In the genomic region with DNA sequence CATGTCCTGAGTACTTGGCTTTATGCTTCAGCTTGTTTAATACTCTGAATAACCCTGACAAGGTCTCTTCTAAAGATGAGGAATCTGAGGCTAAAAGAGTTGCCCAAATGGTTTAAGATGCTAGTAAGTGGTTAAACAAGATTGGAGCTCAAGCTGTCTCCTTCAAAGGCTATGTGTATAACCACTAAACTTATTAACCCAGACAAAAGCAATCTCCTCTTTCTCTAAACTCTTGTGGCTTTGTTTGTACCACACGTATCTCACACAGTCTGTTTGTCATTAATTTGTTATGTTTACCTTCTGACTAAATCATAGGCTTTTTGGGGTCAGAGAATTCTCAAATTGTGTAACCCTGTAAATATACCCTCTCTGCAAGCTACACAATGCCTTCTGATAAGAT, we compare ENCODE assay signal across 18 cellular contexts.
DNase-seq lines count a peak whose midpoint lies in the region; FAIRE-seq and TF ChIP-seq lines count a peak whose summit lies in the region.
"Had no signal": no experiment of that assay in that cellular context is flagged by ENCODE, and none has a peak within 500 bp of the region (broad histone marks: within the 10 kb centered on the region; RNA-seq: fewer than 3 reads in every experiment).

No MANE protein-coding gene starts in this region.

- no peak for FAIRE-seq in astrocyte (lab: Jason Lieb, UNC)
- FAIRE-seq: H54, HepG2 had no signal

- H3K27ac ChIP-seq in astrocyte (ENCODE audit: low read depth, low read length), result no peak overlapping the region
- H3K27ac ChIP-seq: SJCRH30 had no signal

- H3K36me3 Mint-ChIP-seq in astrocyte (ENCODE audit: low read depth, unreplicated experiment) (no peaks in the 10 kb centered on the region), nephron progenitor cell (ENCODE audit: low read depth) (peaks cover 7% of the 10 kb centered on the region)
- no peaks in the 10 kb centered on the region for H3K36me3 Mint-ChIP-seq in activated CD4-positive, alpha-beta memory T cell treated with anti-CD3 and anti-CD28 coated beads for 36 hours
- H3K36me3 Mint-ChIP-seq: CD8-positive, alpha-beta memory T cell had no signal

- H3K4me1 ChIP-seq in astrocyte (ENCODE audit: insufficient read depth, low read length), result no peaks in the 10 kb centered on the region

- no peak overlapping the region for H3K4me3 Mint-ChIP-seq in astrocyte (ENCODE audit: unreplicated experiment)
- no peak overlapping the region for H3K4me3 Mint-ChIP-seq in nephron progenitor cell
- H3K4me3 Mint-ChIP-seq in activated CD4-positive, alpha-beta memory T cell treated with anti-CD3 and anti-CD28 coated beads for 36 hours, result no peak overlapping the region
- H3K4me3 Mint-ChIP-seq: CD8-positive, alpha-beta memory T cell had no signal

- H3K9ac ChIP-seq in astrocyte (ENCODE audit: low read length), result no peak overlapping the region
- H3K9ac ChIP-seq: BLaER1 treated with 17β-estradiol and CSF1 and Interleukin-3, amounts not matched to agents 10 nM and 100 nM had no signal

- no peaks in the 10 kb centered on the region for H3K27me3 ChIP-seq in astrocyte (ENCODE audit: insufficient read depth, low read length)
- H3K27me3 ChIP-seq: BLaER1 treated with 17β-estradiol and CSF1 and Interleukin-3, amounts not matched to agents 10 nM and 100 nM; SJCRH30 had no signal

- H3K4me3 ChIP-seq in astrocyte (ENCODE audit: insufficient read depth, low read depth, low read length), result no peak overlapping the region
- H3K4me3 ChIP-seq: BLaER1 treated with 17β-estradiol and CSF1 and Interleukin-3, amounts not matched to agents 10 nM and 100 nM; SJCRH30 had no signal

- POLR2A ChIA-PET in activated CD4-positive, alpha-beta memory T cell treated with anti-CD3 and anti-CD28 coated beads for 36 hours (lab: Charles Lee), result no interaction called here

- H3K27me3 Mint-ChIP-seq in astrocyte (ENCODE audit: low read depth, unreplicated experiment) (no peaks in the 10 kb centered on the region), nephron progenitor cell (ENCODE audit: low read depth, poor library complexity) (no peaks in the 10 kb centered on the region)
- H3K27me3 Mint-ChIP-seq in activated CD4-positive, alpha-beta memory T cell treated with anti-CD3 and anti-CD28 coated beads for 36 hours, result peaks cover 13% of the 10 kb centered on the region

- peak; percentile 51 for DNase-seq in NCI-H82 (lab: John Stamatoyannopoulos, UW)
- DNase-seq in astrocyte (ENCODE audit: low read depth), result no peak
- no peak for DNase-seq in nephron progenitor cell
- DNase-seq in NCI-H1105 treated with DMSO at 0.1 percent for 48 hours (lab: John Stamatoyannopoulos, UW), result no peak
- DNase-seq in HK-2 (ENCODE audit: unreplicated experiment), result no peak
- no peak for DNase-seq in activated CD4-positive, alpha-beta memory T cell treated with anti-CD3 and anti-CD28 coated beads for 36 hours
- no peak for DNase-seq in RPMI8226
- DNase-seq: CD8-positive, alpha-beta memory T cell; DND-41; KBM-7; NCI-H1694 treated with DMSO at 0.1 percent for 48 hours; NCI-H510A; NCI-H748 treated with DMSO at 0.1 percent for 48 hours; SW 1271 had no signal

- H3K9me3 Mint-ChIP-seq in astrocyte (ENCODE audit: unreplicated experiment) (no peaks in the 10 kb centered on the region), nephron progenitor cell (no peaks in the 10 kb centered on the region)
- H3K9me3 Mint-ChIP-seq in activated CD4-positive, alpha-beta memory T cell treated with anti-CD3 and anti-CD28 coated beads for 36 hours, result no peaks in the 10 kb centered on the region
- H3K9me3 Mint-ChIP-seq: CD8-positive, alpha-beta memory T cell had no signal

- no peaks in the 10 kb centered on the region for H3K9me3 ChIP-seq in astrocyte (ENCODE audit: insufficient read depth, low read depth, low read length)
- H3K9me3 ChIP-seq: SJCRH30 had no signal

- CTCF ChIA-PET in activated CD4-positive, alpha-beta memory T cell treated with anti-CD3 and anti-CD28 coated beads for 36 hours (lab: Charles Lee), result no interaction called here

- H3K4me1 Mint-ChIP-seq in astrocyte (ENCODE audit: low read depth, unreplicated experiment), result peaks cover 21% of the 10 kb centered on the region
- peaks cover 9% of the 10 kb centered on the region for H3K4me1 Mint-ChIP-seq in nephron progenitor cell
- no peaks in the 10 kb centered on the region for H3K4me1 Mint-ChIP-seq in activated CD4-positive, alpha-beta memory T cell treated with anti-CD3 and anti-CD28 coated beads for 36 hours (ENCODE audit: low read depth)
- H3K4me1 Mint-ChIP-seq: CD8-positive, alpha-beta memory T cell had no signal

- H2AFZ ChIP-seq in astrocyte (ENCODE audit: low read depth, low read length), result no peak overlapping the region

- H3K4me2 ChIP-seq in astrocyte (ENCODE audit: low read length), result no peak overlapping the region

- H3K36me3 ChIP-seq in astrocyte (ENCODE audit: insufficient read depth, low read length), result no peaks in the 10 kb centered on the region
- H3K36me3 ChIP-seq: BLaER1 treated with 17β-estradiol and CSF1 and Interleukin-3, amounts not matched to agents 10 nM and 100 nM had no signal

- peak overlapping the region; percentile 87 for H3K27ac Mint-ChIP-seq in astrocyte (ENCODE audit: unreplicated experiment)
- peak overlapping the region; percentile 28 for H3K27ac Mint-ChIP-seq in nephron progenitor cell
- H3K27ac Mint-ChIP-seq in activated CD4-positive, alpha-beta memory T cell treated with anti-CD3 and anti-CD28 coated beads for 36 hours, result no peak overlapping the region
- H3K27ac Mint-ChIP-seq: CD8-positive, alpha-beta memory T cell had no signal

- intact Hi-C loops in activated CD4-positive, alpha-beta memory T cell treated with anti-CD3 and anti-CD28 coated beads for 36 hours (cut with micrococcal nuclease), result no loop called here

- no peak for TF ChIP-seq CTCF in astrocyte (IDR thresholded peaks at IDR 0.05; ENCODE audit: insufficient read depth, low read depth, low read length)
- no peak for TF ChIP-seq CTCF in nephron progenitor cell (IDR thresholded peaks at IDR 0.05)

- no peaks in the 10 kb centered on the region for H3K79me2 ChIP-seq in astrocyte (ENCODE audit: insufficient read depth, low read length)

- H4K20me1 ChIP-seq in astrocyte (ENCODE audit: insufficient read depth, low read length), result no peaks in the 10 kb centered on the region
- H4K20me1 ChIP-seq: BLaER1 treated with 17β-estradiol and CSF1 and Interleukin-3, amounts not matched to agents 10 nM and 100 nM had no signal
